ENCODE assay signal across 8 cellular contexts in genomic region chr7:107168233-107169119, GRCh38. TPM values are rescaled to one million over a fixed set of nuclear protein-coding genes. Genes with fewer than 3 reads are reported as not detected.
DNase-seq lines count a peak whose midpoint lies in the region; TF ChIP-seq lines count a peak whose summit lies in the region.

Gene HBP1 (plus strand): TSS chr7:107169003. CDS start chr7:107179894, 10,891 bp downstream.

- no peaks in the 10 kb centered on the region for H3K9me2 ChIP-seq in MM.1S (replicated peaks; ENCODE audit: insufficient read depth, low read length)

- H3K9me3 ChIP-seq in HAP-1 (no peaks in the 10 kb centered on the region), MM.1S (replicated peaks; ENCODE audit: insufficient read depth, low read length) (no peaks in the 10 kb centered on the region)

- H3K27ac Mint-ChIP-seq in nephron, result peak within 1 kb of the TSS; percentile 100
- H3K27ac Mint-ChIP-seq in stimulated activated naive CD8-positive, alpha-beta T cell treated with anti-CD3 and anti-CD28 coated beads, Interleukin-15, Interleukin-2, amounts not matched to agents 100 ng/mL and 50 ng/mL, for 24 hours, result peak within 1 kb of the TSS; percentile 98

- H3K27ac ChIP-seq in MM.1S (ENCODE audit: low read length), result peak within 1 kb of the TSS; percentile 84

- DNase-seq in ELR (ENCODE audit: low read depth), result peak; percentile 99
- DNase-seq in HAP-1 (ENCODE audit: low spot score in 2 of 2), result peak; percentile 98 to 99
- DNase-seq in MM.1S, result peak; percentile 100
- DNase-seq in SIG-M5 (lab: John Stamatoyannopoulos, UW), result peak; percentile 99
- peak; percentile 50 for DNase-seq in activated gamma-delta T cell (lab: John Stamatoyannopoulos, UW)
- DNase-seq in fibroblast of the aortic adventitia (ENCODE audit: low read depth), result peak; percentile 100

- H3K27me3 ChIP-seq in HAP-1 (ENCODE audit: low read depth) (no peaks in the 10 kb centered on the region), MM.1S (replicated peaks; ENCODE audit: insufficient read depth, low read length) (no peaks in the 10 kb centered on the region)

- peaks cover 34% of the 10 kb centered on the region for H3K79me2 ChIP-seq in MM.1S (ENCODE audit: low read length)

- TF ChIP-seq CTCF in MM.1S (IDR thresholded peaks at IDR 0.05; ENCODE audit: low read length) (no peak), fibroblast of the aortic adventitia (IDR thresholded peaks at IDR 0.05; ENCODE audit: insufficient read depth, low read length) (no peak), nephron (IDR thresholded peaks at IDR 0.05; ENCODE audit: unreplicated experiment in 3 of 3) (no peak)

- peak within 1 kb of the TSS; percentile 88 for H3K9ac ChIP-seq in MM.1S (ENCODE audit: low read length)

- H3K4me1 Mint-ChIP-seq in nephron, result peaks cover 25% of the 10 kb centered on the region
- H3K4me1 Mint-ChIP-seq in stimulated activated naive CD8-positive, alpha-beta T cell treated with anti-CD3 and anti-CD28 coated beads, Interleukin-15, Interleukin-2, amounts not matched to agents 100 ng/mL and 50 ng/mL, for 24 hours (ENCODE audit: low read depth), result peaks cover 50% of the 10 kb centered on the region

- H3K4me2 ChIP-seq in MM.1S (ENCODE audit: low read depth, low read length), result peak within 1 kb of the TSS; percentile 88

- H3K36me3 ChIP-seq in HAP-1 (replicated peaks) (no peaks in the 10 kb centered on the region), MM.1S (replicated peaks; ENCODE audit: insufficient read depth, low read length) (no peaks in the 10 kb centered on the region)

- peaks cover 17% of the 10 kb centered on the region for H4K20me1 ChIP-seq in MM.1S (ENCODE audit: insufficient read depth, low read length)

- H3K27me3 Mint-ChIP-seq in nephron (ENCODE audit: low read depth), result no peaks in the 10 kb centered on the region
- peaks cover 3% of the 10 kb centered on the region for H3K27me3 Mint-ChIP-seq in stimulated activated naive CD8-positive, alpha-beta T cell treated with anti-CD3 and anti-CD28 coated beads, Interleukin-15, Interleukin-2, amounts not matched to agents 100 ng/mL and 50 ng/mL, for 24 hours

- peaks cover 12% of the 10 kb centered on the region for H3K4me1 ChIP-seq in HAP-1
- peaks cover 15% of the 10 kb centered on the region for H3K4me1 ChIP-seq in MM.1S (ENCODE audit: low read length)

- peaks cover 31% of the 10 kb centered on the region for H3F3A ChIP-seq in MM.1S (ENCODE audit: insufficient read depth, low read length)

- peak within 1 kb of the TSS; percentile 92 for H2AFZ ChIP-seq in MM.1S (ENCODE audit: low read length)

- H3K4me3 ChIP-seq in HAP-1 (peak within 1 kb of the TSS; percentile 72), MM.1S (ENCODE audit: low read length) (peak within 1 kb of the TSS; percentile 82), fibroblast of the aortic adventitia (ENCODE audit: low read depth, low read length) (peak within 1 kb of the TSS; percentile 73)

- H3K4me3 Mint-ChIP-seq in nephron, result peak within 1 kb of the TSS; percentile 89 to 95 (median 94)
- H3K4me3 Mint-ChIP-seq in stimulated activated naive CD8-positive, alpha-beta T cell treated with anti-CD3 and anti-CD28 coated beads, Interleukin-15, Interleukin-2, amounts not matched to agents 100 ng/mL and 50 ng/mL, for 24 hours, result peak within 1 kb of the TSS; percentile 92

- in situ Hi-C loops in HAP-1 (cut with MboI; ENCODE audit: low sequenced_read_pairs), result no loop called here

- no peaks in the 10 kb centered on the region for H3K36me3 Mint-ChIP-seq in nephron (ENCODE audit: low read depth)
- no peaks in the 10 kb centered on the region for H3K36me3 Mint-ChIP-seq in stimulated activated naive CD8-positive, alpha-beta T cell treated with anti-CD3 and anti-CD28 coated beads, Interleukin-15, Interleukin-2, amounts not matched to agents 100 ng/mL and 50 ng/mL, for 24 hours (ENCODE audit: low read depth)

- no peaks in the 10 kb centered on the region for H3K9me3 Mint-ChIP-seq in nephron
- H3K9me3 Mint-ChIP-seq in stimulated activated naive CD8-positive, alpha-beta T cell treated with anti-CD3 and anti-CD28 coated beads, Interleukin-15, Interleukin-2, amounts not matched to agents 100 ng/mL and 50 ng/mL, for 24 hours, result no peaks in the 10 kb centered on the region

RNA-seq across cellular contexts. Expression of gene HBP1, which starts in this region (rescaled TPM):
- total RNA-seq in fibroblast of the aortic adventitia (ENCODE audit: low replicate concordance), result 90.9 and 106 TPM in 2 replicates

Comparison
In these comparisons a context has a peak if more than half of its experiments do, and no peak if none do; other contexts are left out.
1. Peak in every context shown above with its lines: DNase-seq, H3K4me3 ChIP-seq and H3K27ac ChIP-seq.
2. DNase-seq: peak in every context shown above with its lines; median percentile 100 in MM.1S; 100 in fibroblast of the aortic adventitia; 99 in ELR; 99 in SIG-M5; 98 in HAP-1; 50 in activated gamma-delta T cell.